Comparison of ENCODE assay signal across 12 cellular contexts in the genomic region with DNA sequence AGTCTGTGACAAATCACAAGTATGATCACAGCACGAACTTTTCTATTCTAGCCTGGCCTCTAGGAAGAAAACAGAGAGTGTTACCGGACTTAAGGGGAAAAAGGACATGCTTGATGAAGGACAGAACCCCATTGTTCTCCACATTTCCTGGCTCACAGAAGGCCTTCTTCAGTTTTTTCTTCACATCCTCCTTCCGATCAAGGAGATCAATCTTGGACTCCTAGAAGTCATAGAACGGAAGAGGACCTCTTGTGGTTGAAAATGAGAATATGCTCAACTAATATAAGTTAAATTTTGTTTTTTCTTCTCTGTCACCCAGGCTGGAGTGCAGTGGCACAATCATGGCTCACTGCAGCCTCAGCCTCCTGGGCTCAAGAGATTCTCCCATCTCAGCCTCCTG. TPM values are rescaled to one million over a fixed set of nuclear protein-coding genes. Genes with fewer than 3 reads are reported as not detected.
DNase-seq lines count a peak whose midpoint lies in the region; ATAC-seq, FAIRE-seq and TF ChIP-seq lines count a peak whose summit lies in the region.
"Had no signal": no experiment of that assay in that cellular context is flagged by ENCODE, and none has a peak within 500 bp of the region (broad histone marks: within the 10 kb centered on the region; RNA-seq: fewer than 3 reads in every experiment).

No MANE protein-coding gene starts in this region.

- no peak overlapping the region for H4K8ac ChIP-seq in mesenchymal stem cell (ENCODE audit: low read length)

- POLR2A ChIA-PET in HCT116 (lab: Charles Lee) (no interaction called here), K562 (lab: Yijun Ruan, JAX) (interaction anchor here (0.7 to 1.8 kb wide), 5 partner anchors 10 to 141 kb away, joined by 3 to 15 read pairs (median 3); no protein-coding TSS in a partner anchor)

- H3K4ac ChIP-seq in mesenchymal stem cell (ENCODE audit: low read depth in 1 of 2, low read length in 2 of 2), result no peak overlapping the region

- FAIRE-seq in K562 (lab: Jason Lieb, UNC), result peak; percentile 23
- FAIRE-seq in urothelium cell line (lab: Jason Lieb, UNC), result no peak
- FAIRE-seq: H54 had no signal

- no peak overlapping the region for H2BK5ac ChIP-seq in mesenchymal stem cell (ENCODE audit: low read depth, low read length, poor library complexity, severe bottlenecking)

- peaks cover 4 to 21% of the 10 kb centered on the region in 2 experiments for H3K4me1 ChIP-seq in HCT116 (ENCODE audit: control insufficient read depth in 1 of 2, insufficient read depth in 2 of 2, low read length in 2 of 2)
- no peaks in the 10 kb centered on the region for H3K4me1 ChIP-seq in K562 (replicated peaks in 1 of 2; ENCODE audit: control insufficient read depth in 2 of 2, insufficient read depth in 2 of 2, low read length in 2 of 2)
- H3K4me1 ChIP-seq in mesenchymal stem cell (ENCODE audit: control insufficient read depth, insufficient read depth, low read depth, low read length), result peaks cover 2% of the 10 kb centered on the region

- DNase-seq in AG20443 (ENCODE audit: low spot score) (peak; percentile 20), HCT116 (ENCODE audit: low read depth, low spot score) (no peak), K562 (ENCODE audit: extremely low read depth in 1 of 4, low spot score in 3 of 4) (no peak), mesenchymal stem cell (no peak), urothelium cell line (ENCODE audit: low spot score) (no peak), cortex of kidney (lab: John Stamatoyannopoulos, UW) (no peak)
- DNase-seq in activated T-helper 2 cell treated with anti-CD3 and anti-CD28 coated beads, Interferon-gamma antibody, Interleukin-2, Interleukin-4, amounts not matched to agents 10 μg/mL and 5 μg/mL and 100 μg/mL, durations not matched to agents 14 hours and 24 hours and 36 hours (ENCODE audit: low spot score), result no peak
- DNase-seq: amygdala, GF-D8, T-helper 17 cell had no signal

- H2BK15ac ChIP-seq in mesenchymal stem cell (ENCODE audit: low read depth, poor library complexity, severe bottlenecking), result no peak overlapping the region

- H3K4me2 ChIP-seq in HCT116 (ENCODE audit: low read length) (no peak overlapping the region), K562 (ENCODE audit: insufficient read depth, low read length) (no peak overlapping the region), mesenchymal stem cell (ENCODE audit: low read length, poor library complexity, severe bottlenecking) (no peak overlapping the region)

- no peak overlapping the region for H2BK12ac ChIP-seq in mesenchymal stem cell (ENCODE audit: low read length in 2 of 2)

- peak; percentile 41; the same call in 1 of the 2 replicates for TF ChIP-seq RAD21 in HCT116 (IDR thresholded peaks at IDR 0.05; ENCODE audit: low read depth)
- TF ChIP-seq RAD21 in K562 (CRISPR knock-in tag; conservative IDR thresholded peaks at IDR 0.05 in 1 of 2, IDR thresholded peaks at IDR 0.05 in 1 of 2), result 0 out of 4 replicates have a peak, but pooled peaks of 1 of the 2 experiments have one; percentile 11

- WGBS in K562 (ENCODE audit: insufficient coverage, low coverage, missing lambda C conversion rate), result 86% methylated on average over 4 of the region's 4 CpGs
- 83% methylated on average over 2 of the region's 4 CpGs for WGBS in mesenchymal stem cell

- H4K20me1 ChIP-seq in HCT116 (ENCODE audit: insufficient read depth) (no peaks in the 10 kb centered on the region; the same call in 1 of the 2 replicates), K562 (replicated peaks; ENCODE audit: control insufficient read depth, insufficient read depth, low read length) (no peaks in the 10 kb centered on the region)

- ATAC-seq in HCT116 (peak; percentile 68), K562 (peak; percentile 62)
- no peak for ATAC-seq in stimulated activated memory B cell treated with anti-CD40 and anti-IgM and Interleukin-4, amounts not matched to agents 10 μg/mL and 1 μg/mL and 100 μg/mL, for 72 hours
- ATAC-seq: T-helper 17 cell had no signal

- peaks cover 13% of the 10 kb centered on the region for H3K79me1 ChIP-seq in mesenchymal stem cell (replicated peaks; ENCODE audit: low read length, poor library complexity, severe bottlenecking)

- H2BK120ac ChIP-seq in mesenchymal stem cell (ENCODE audit: low read depth, low read length), result no peak overlapping the region

- H3K36me3 ChIP-seq in HCT116 (ENCODE audit: control insufficient read depth in 1 of 2, insufficient read depth in 2 of 2, low read length in 2 of 2) (peaks cover 40 to 47% of the 10 kb centered on the region in 2 experiments), K562 (ENCODE audit: control insufficient read depth, insufficient read depth, low read length) (peaks cover 89% of the 10 kb centered on the region), mesenchymal stem cell (ENCODE audit: control insufficient read depth in 1 of 2, insufficient read depth in 2 of 2, low read depth in 1 of 2, low read length in 2 of 2) (peaks cover 26 to 75% of the 10 kb centered on the region in 2 experiments)

- CTCF ChIA-PET in HCT116 (lab: Charles Lee) (no interaction called here), K562 (lab: Yijun Ruan, JAX; ENCODE audit: low intra/inter-chr PET ratio) (interaction anchor here (2.6 kb wide), 1 partner anchor 75 kb away, joined by 15 read pairs; no protein-coding TSS in a partner anchor)

- no peak for TF ChIP-seq EP300 in K562 (IDR thresholded peaks at IDR 0.05; ENCODE audit: low read length)

- H2AFZ ChIP-seq in HCT116 (ENCODE audit: low read depth, low read length, poor library complexity, severe bottlenecking) (no peak overlapping the region), K562 (ENCODE audit: low read depth, low read length) (no peak overlapping the region), mesenchymal stem cell (ENCODE audit: low read depth, low read length) (no peak overlapping the region)

- H3K27ac Mint-ChIP-seq in activated T-helper 2 cell treated with anti-CD3 and anti-CD28 coated beads, Interferon-gamma antibody, Interleukin-2, Interleukin-4, amounts not matched to agents 10 μg/mL and 5 μg/mL and 100 μg/mL, durations not matched to agents 14 hours and 24 hours and 36 hours, result no peak overlapping the region
- H3K27ac Mint-ChIP-seq in stimulated activated memory B cell treated with anti-CD40 and anti-IgM and Interleukin-4, amounts not matched to agents 10 μg/mL and 1 μg/mL and 100 μg/mL, for 72 hours, result no peak overlapping the region
- H3K27ac Mint-ChIP-seq: T-helper 17 cell had no signal

- no peak overlapping the region for H3K14ac ChIP-seq in mesenchymal stem cell (ENCODE audit: low read length in 2 of 2)

- H3K9me1 ChIP-seq in K562 (ENCODE audit: control insufficient read depth, insufficient read depth, low read length), result no peaks in the 10 kb centered on the region

- H3K9me3 ChIP-seq in HCT116 (ENCODE audit: control insufficient read depth in 1 of 2, insufficient read depth in 1 of 2, low read depth in 1 of 2, low read length in 2 of 2) (no peaks in the 10 kb centered on the region), K562 (replicated peaks; ENCODE audit: control insufficient read depth, insufficient read depth, low read depth, low read length) (no peaks in the 10 kb centered on the region), mesenchymal stem cell (ENCODE audit: control insufficient read depth, low read length) (no peaks in the 10 kb centered on the region)

- peaks cover 58% of the 10 kb centered on the region for H3K36me3 Mint-ChIP-seq in activated T-helper 2 cell treated with anti-CD3 and anti-CD28 coated beads, Interferon-gamma antibody, Interleukin-2, Interleukin-4, amounts not matched to agents 10 μg/mL and 5 μg/mL and 100 μg/mL, durations not matched to agents 14 hours and 24 hours and 36 hours (ENCODE audit: low read depth)
- peaks cover 52% of the 10 kb centered on the region for H3K36me3 Mint-ChIP-seq in stimulated activated memory B cell treated with anti-CD40 and anti-IgM and Interleukin-4, amounts not matched to agents 10 μg/mL and 1 μg/mL and 100 μg/mL, for 72 hours

- intact Hi-C loops in HCT116 (cut with micrococcal nuclease), result no loop called here
- intact Hi-C loops in K562 (cut with micrococcal nuclease), result loop anchor here (5.0 kb wide), 1 partner anchor 275 kb away; no protein-coding TSS in a partner anchor
- intact Hi-C loops in activated T-helper 2 cell treated with anti-CD3 and anti-CD28 coated beads, Interferon-gamma antibody, Interleukin-2, Interleukin-4, amounts not matched to agents 10 μg/mL and 5 μg/mL and 100 μg/mL, durations not matched to agents 14 hours and 24 hours and 36 hours (cut with micrococcal nuclease), result no loop called here

- TF ChIP-seq POLR2A in HCT116 (IDR thresholded peaks at IDR 0.05; ENCODE audit: borderline replicate concordance, extremely low read depth, insufficient read depth, insufficient read length), result no peak
- no peak for TF ChIP-seq POLR2A in K562 (conservative IDR thresholded peaks at IDR 0.05)

- H3K27me3 Mint-ChIP-seq in activated T-helper 2 cell treated with anti-CD3 and anti-CD28 coated beads, Interferon-gamma antibody, Interleukin-2, Interleukin-4, amounts not matched to agents 10 μg/mL and 5 μg/mL and 100 μg/mL, durations not matched to agents 14 hours and 24 hours and 36 hours (ENCODE audit: low read depth), result no peaks in the 10 kb centered on the region
- H3K27me3 Mint-ChIP-seq in stimulated activated memory B cell treated with anti-CD40 and anti-IgM and Interleukin-4, amounts not matched to agents 10 μg/mL and 1 μg/mL and 100 μg/mL, for 72 hours, result no peaks in the 10 kb centered on the region
- H3K27me3 Mint-ChIP-seq: T-helper 17 cell had no signal

- H3K27me3 ChIP-seq in HCT116 (ENCODE audit: insufficient read depth, low read length) (no peaks in the 10 kb centered on the region), K562 (ENCODE audit: control insufficient read depth in 2 of 2, insufficient read depth in 2 of 2, low read length in 2 of 2) (no peaks in the 10 kb centered on the region), mesenchymal stem cell (ENCODE audit: control insufficient read depth in 1 of 2, insufficient read depth in 1 of 2, low read length in 2 of 2) (no peaks in the 10 kb centered on the region)

- TF ChIP-seq CTCF in HCT116 (IDR thresholded peaks at IDR 0.05 in 2 of 3, conservative IDR thresholded peaks at IDR 0.05 in 1 of 3; ENCODE audit: borderline replicate concordance in 1 of 3, insufficient read depth in 1 of 3, low read depth in 2 of 3, low read length in 2 of 3) (peak; percentile 18 to 50 (median 36); a peak in 3 of 6 replicates), K562 (IDR thresholded peaks at IDR 0.05 in 2 of 3, conservative IDR thresholded peaks at IDR 0.05 in 1 of 3; ENCODE audit: insufficient read depth in 2 of 3, low read depth in 1 of 3, low read length in 3 of 3) (peak in 2 of 3 experiments; percentile 26 to 43; a peak in 3 of 6 replicates)

- in situ Hi-C loops in K562 (cut with MboI), result no loop called here

- no peak overlapping the region for H4K91ac ChIP-seq in mesenchymal stem cell (ENCODE audit: low read length)

- H2AK5ac ChIP-seq in mesenchymal stem cell (ENCODE audit: low read length, severe bottlenecking), result no peak overlapping the region

- H3K27ac ChIP-seq in HCT116 (ENCODE audit: low read depth, low read length) (no peak overlapping the region), K562 (ENCODE audit: extremely low read depth, low read depth, low read length) (no peak overlapping the region), mesenchymal stem cell (ENCODE audit: low read length, poor library complexity, severe bottlenecking) (no peak overlapping the region)

- no peaks in the 10 kb centered on the region for H3K4me1 Mint-ChIP-seq in activated T-helper 2 cell treated with anti-CD3 and anti-CD28 coated beads, Interferon-gamma antibody, Interleukin-2, Interleukin-4, amounts not matched to agents 10 μg/mL and 5 μg/mL and 100 μg/mL, durations not matched to agents 14 hours and 24 hours and 36 hours (ENCODE audit: low read depth)
- no peaks in the 10 kb centered on the region for H3K4me1 Mint-ChIP-seq in stimulated activated memory B cell treated with anti-CD40 and anti-IgM and Interleukin-4, amounts not matched to agents 10 μg/mL and 1 μg/mL and 100 μg/mL, for 72 hours

- H3K79me2 ChIP-seq in HCT116 (ENCODE audit: insufficient read depth, low read length) (peaks cover 23% of the 10 kb centered on the region; the same call in 1 of the 2 replicates), K562 (ENCODE audit: control insufficient read depth, insufficient read depth, low read length) (peaks cover 5% of the 10 kb centered on the region; the same call in 1 of the 3 replicates)

- RAD21 ChIA-PET in HCT116 (lab: Charles Lee; ENCODE audit: low non-redundant PET in 1 of 2, low total read pairs in 2 of 2, uncharacterized antibody in 2 of 2, unreplicated experiment in 2 of 2), result no interaction called here

- no peak overlapping the region for H3K4me3 Mint-ChIP-seq in activated T-helper 2 cell treated with anti-CD3 and anti-CD28 coated beads, Interferon-gamma antibody, Interleukin-2, Interleukin-4, amounts not matched to agents 10 μg/mL and 5 μg/mL and 100 μg/mL, durations not matched to agents 14 hours and 24 hours and 36 hours (ENCODE audit: low read depth)
- H3K4me3 Mint-ChIP-seq in stimulated activated memory B cell treated with anti-CD40 and anti-IgM and Interleukin-4, amounts not matched to agents 10 μg/mL and 1 μg/mL and 100 μg/mL, for 72 hours, result no peak overlapping the region
- H3K4me3 Mint-ChIP-seq: T-helper 17 cell had no signal

- no peaks in the 10 kb centered on the region for H3K9me3 Mint-ChIP-seq in activated T-helper 2 cell treated with anti-CD3 and anti-CD28 coated beads, Interferon-gamma antibody, Interleukin-2, Interleukin-4, amounts not matched to agents 10 μg/mL and 5 μg/mL and 100 μg/mL, durations not matched to agents 14 hours and 24 hours and 36 hours
- no peaks in the 10 kb centered on the region for H3K9me3 Mint-ChIP-seq in stimulated activated memory B cell treated with anti-CD40 and anti-IgM and Interleukin-4, amounts not matched to agents 10 μg/mL and 1 μg/mL and 100 μg/mL, for 72 hours

- H3K4me3 ChIP-seq in HCT116 (replicated peaks in 1 of 2; ENCODE audit: low read depth in 1 of 2, low read length in 2 of 2) (no peak overlapping the region), K562 (no peak overlapping the region), mesenchymal stem cell (ENCODE audit: insufficient read depth in 1 of 2, low read depth in 1 of 2, low read length in 2 of 2) (no peak overlapping the region)

- H3K9ac ChIP-seq in HCT116 (ENCODE audit: low read length), result no peak overlapping the region
- no peak overlapping the region for H3K9ac ChIP-seq in K562 (ENCODE audit: insufficient read depth in 1 of 2, low read depth in 2 of 2, low read length in 2 of 2)
- H3K9ac ChIP-seq in mesenchymal stem cell (ENCODE audit: low read length), result peak overlapping the region; percentile 43

- H3K9me2 ChIP-seq in HCT116 (ENCODE audit: insufficient read depth), result no peaks in the 10 kb centered on the region

- H3K23ac ChIP-seq in mesenchymal stem cell (ENCODE audit: low read length in 2 of 2), result no peak overlapping the region

- BruUV-seq in HCT116 (replicated peaks; lab: Mats Ljungman, UMichigan) (no TSS peak), K562 (replicated peaks; lab: Mats Ljungman, UMichigan) (no TSS peak)

- H3K18ac ChIP-seq in mesenchymal stem cell (ENCODE audit: low read depth in 1 of 2, low read length in 2 of 2), result no peak overlapping the region

RNA-seq across cellular contexts. Expression of gene YARS1, which starts 30.3 kb away (rescaled TPM):
- total RNA-seq in HCT116 (2021; ENCODE audit: unreplicated experiment), result 244 TPM
- 180 and 210 TPM in 2 replicates for polyA plus RNA-seq in HCT116 (2012)
- 469 and 618 TPM in 2 replicates for total RNA-seq in K562 (2011; cell fraction: chromatin; rRNA removed; ENCODE audit: low replicate concordance)
- 286 and 302 TPM in 2 replicates for total RNA-seq in K562 (2011; cell fraction: nucleolus; rRNA removed)
- total RNA-seq in K562 (2011; cell fraction: nucleoplasm; rRNA removed), result 416 and 469 TPM in 2 replicates
- total RNA-seq in K562 (2014; rRNA removed), result 336 and 418 TPM in 2 replicates
- total RNA-seq in K562 (2014; rRNA removed; fragmentation: Illumina TruSeq; extraction: Trizol), result 207 and 229 TPM in 2 replicates
- total RNA-seq in K562 (2015; rRNA removed; fragmentation: Illumina TruSeq; extraction: Trizol), result 127 TPM in 2 replicates
- total RNA-seq in K562 (2021), result 276 and 306 TPM in 2 replicates
- 166 and 174 TPM in 2 replicates for polyA plus RNA-seq in K562 (2011; rRNA removed)
- polyA plus RNA-seq in K562 (2011; cell fraction: cytosol; rRNA removed), result 69.3 and 114 TPM in 2 replicates
- 229 and 316 TPM in 2 replicates for polyA plus RNA-seq in K562 (2011; cell fraction: nucleus; rRNA removed)
- polyA plus RNA-seq in K562 (2012), result 197 and 532 TPM in 2 replicates
- polyA plus RNA-seq in K562 (2014; fragmentation: Illumina TruSeq; extraction: Trizol), result 312 and 330 TPM in 2 replicates
- polyA plus RNA-seq in K562 (2014; fragmentation: Nextera tagmentation; extraction: Ambion mirVana), result 10 to 100 TPM; 66.2 to 92.8 TPM
- polyA plus RNA-seq in K562 (2014; rRNA removed), result 182 and 201 TPM in 2 replicates
- 215 and 273 TPM in 2 replicates for polyA minus RNA-seq in K562 (2011; rRNA and poly(A)+ RNA removed)
- polyA minus RNA-seq in K562 (2011; cell fraction: cytosol; rRNA and poly(A)+ RNA removed), result 116 and 173 TPM in 2 replicates
- 55.7 and 137 TPM in 2 replicates for polyA minus RNA-seq in K562 (2011; cell fraction: nucleus; rRNA and poly(A)+ RNA removed)
- polyA plus RNA-seq in mesenchymal stem cell (2013, experiment 1 of 2), result 121 TPM
- 121 TPM for polyA plus RNA-seq in mesenchymal stem cell (2013, experiment 2 of 2)
- 155 and 172 TPM in 2 replicates for total RNA-seq in activated T-helper 2 cell treated with anti-CD3 and anti-CD28 coated beads, Interferon-gamma antibody, Interleukin-2, Interleukin-4, amounts not matched to agents 10 μg/mL and 5 μg/mL and 100 μg/mL, durations not matched to agents 14 hours and 24 hours and 36 hours

RNA-seq across cellular contexts. Expression of gene S100PBP, which starts 30.6 kb away (rescaled TPM):
- total RNA-seq in HCT116 (2021; ENCODE audit: unreplicated experiment) (38.2 TPM), K562 (2014; rRNA removed) (22.8 and 25.7 TPM in 2 replicates), K562 (2014; rRNA removed; fragmentation: Illumina TruSeq; extraction: Trizol) (60.2 and 71.1 TPM in 2 replicates), K562 (2015; rRNA removed; fragmentation: Illumina TruSeq; extraction: Trizol) (36.3 and 45.2 TPM in 2 replicates), K562 (2021) (39.7 and 51.4 TPM in 2 replicates)
- polyA plus RNA-seq in HCT116 (2012), result 8.9 and 15.8 TPM in 2 replicates
- total RNA-seq in K562 (2011; cell fraction: chromatin; rRNA removed; ENCODE audit: low replicate concordance), result 129 and 333 TPM in 2 replicates
- total RNA-seq in K562 (2011; cell fraction: nucleolus; rRNA removed), result 72.0 and 90.1 TPM in 2 replicates
- total RNA-seq in K562 (2011; cell fraction: nucleoplasm; rRNA removed), result 168 and 289 TPM in 2 replicates
- polyA plus RNA-seq in K562 (2011; rRNA removed) (58.9 and 59.8 TPM in 2 replicates), K562 (2014; fragmentation: Illumina TruSeq; extraction: Trizol) (29.4 and 32.9 TPM in 2 replicates), K562 (2014; fragmentation: Nextera tagmentation; extraction: Ambion mirVana) (10 to 100 TPM; 22.9 to 31.8 TPM), K562 (2014; rRNA removed) (29.3 and 37.7 TPM in 2 replicates)
- polyA plus RNA-seq in K562 (2011; cell fraction: cytosol; rRNA removed), result 11.6 and 25.9 TPM in 2 replicates
- polyA plus RNA-seq in K562 (2011; cell fraction: nucleus; rRNA removed), result 46.3 and 64.2 TPM in 2 replicates
- 17.6 and 23.2 TPM in 2 replicates for polyA plus RNA-seq in K562 (2012)
- polyA minus RNA-seq in K562 (2011; rRNA and poly(A)+ RNA removed), result 81.4 and 115 TPM in 2 replicates
- 23.3 and 23.8 TPM in 2 replicates for polyA minus RNA-seq in K562 (2011; cell fraction: cytosol; rRNA and poly(A)+ RNA removed)
- 27.1 and 58.4 TPM in 2 replicates for polyA minus RNA-seq in K562 (2011; cell fraction: nucleus; rRNA and poly(A)+ RNA removed)
- 11.4 TPM for polyA plus RNA-seq in mesenchymal stem cell (2013, experiment 1 of 2)
- polyA plus RNA-seq in mesenchymal stem cell (2013, experiment 2 of 2), result 11.2 TPM
- 50.2 and 50.5 TPM in 2 replicates for total RNA-seq in activated T-helper 2 cell treated with anti-CD3 and anti-CD28 coated beads, Interferon-gamma antibody, Interleukin-2, Interleukin-4, amounts not matched to agents 10 μg/mL and 5 μg/mL and 100 μg/mL, durations not matched to agents 14 hours and 24 hours and 36 hours
